In genomic region chr16:23826528-23827244, GRCh38 we compare ENCODE assay signal across 9 cellular contexts. TPM values are rescaled to one million over a fixed set of nuclear protein-coding genes. Genes with fewer than 3 reads are reported as not detected.
A peak's percentile ranks its signal among the peaks of the same experiment; 100 is the strongest.
DNase-seq lines count a peak whose midpoint lies in the region; ATAC-seq and TF ChIP-seq lines count a peak whose summit lies in the region.
"Had no signal": no experiment of that assay in that cellular context is flagged by ENCODE, and none has a peak within 500 bp of the region (broad histone marks: within the 10 kb centered on the region; RNA-seq: fewer than 3 reads in every experiment).

No MANE protein-coding gene starts in this region.

- DNase-seq in GM13976 (ENCODE audit: low spot score), result peak; percentile 45
- DNase-seq in NOMO-1 treated with dmso at 0.1 percent for 144 hours (lab: John Stamatoyannopoulos, UW; ENCODE audit: unreplicated experiment), result peak; percentile 87
- DNase-seq in left ventricle myocardium superior, result no peak
- no peak for DNase-seq in NCI-H2081 treated with DMSO at 0.1 percent for 48 hours (lab: John Stamatoyannopoulos, UW)
- DNase-seq in cerebellar cortex (ENCODE audit: low spot score), result no peak
- DNase-seq in dedifferentiated amniotic fluid mesenchymal stem cell (ENCODE audit: extremely low spot score), result no peak
- DNase-seq: nephron progenitor cell had no signal

- in situ Hi-C loops in GM13976 (cut with MboI; ENCODE audit: low sequenced_read_pairs, unreplicated experiment), result no loop called here

- ATAC-seq in GM21737 (IDR thresholded peaks at IDR 0.05; ENCODE audit: unreplicated experiment) (peak; percentile 74), left ventricle myocardium superior (peak; percentile 54), HG03280 (IDR thresholded peaks at IDR 0.05; ENCODE audit: unreplicated experiment) (no peak)

- intact Hi-C loops in left ventricle myocardium superior (cut with micrococcal nuclease), result no loop called here

- TF ChIP-seq CTCF in GM13976 (IDR thresholded peaks at IDR 0.05; ENCODE audit: borderline replicate concordance, control extremely low read depth, extremely low read depth, insufficient read depth, missing control alignments), result no peak

RNA-seq across cellular contexts. Expression of gene PRKCB, which starts 9.1 kb away (rescaled TPM):
- total RNA-seq in left ventricle myocardium superior, result 2.5 TPM

Comparison
In these comparisons a context has a peak if more than half of its experiments do, and no peak if none do; other contexts are left out.
1. DNase-seq: peak in GM13976 (single experiment) and NOMO-1 treated with dmso at 0.1 percent for 144 hours (single experiment); none in left ventricle myocardium superior (single experiment), NCI-H2081 treated with DMSO at 0.1 percent for 48 hours (single experiment), cerebellar cortex (single experiment) and dedifferentiated amniotic fluid mesenchymal stem cell (single experiment).